ENCODE assay signal across 8 cellular contexts in genomic region chr1:112955678-112956502, GRCh38. TPM values are rescaled to one million over a fixed set of nuclear protein-coding genes. Genes with fewer than 3 reads are reported as not detected.
DNase-seq lines count a peak whose midpoint lies in the region; ATAC-seq lines count a peak whose summit lies in the region.

TSS of gene SLC16A1 (minus strand) at chr1:112956196. CDS start at chr1:112929308, 26,888 bp downstream.

- H3K4me3 ChIP-seq in HUES48 (ENCODE audit: low read depth, low read length) (peak within 1 kb of the TSS; percentile 99), endocrine pancreas (ENCODE audit: control insufficient read depth, insufficient read depth, low read length) (peak within 1 kb of the TSS; percentile 18), mesodermal cell (ENCODE audit: extremely low read depth, insufficient read depth, low read length, poor library complexity, severe bottlenecking) (peak within 1 kb of the TSS; percentile 76)

- peak within 1 kb of the TSS; percentile 95 for H3K27ac ChIP-seq in HUES48 (ENCODE audit: low read depth, low read length)
- H3K27ac ChIP-seq in mesodermal cell (ENCODE audit: low read depth, low read length, severe bottlenecking), result peak within 1 kb of the TSS; percentile 94

- ATAC-seq in GM21423 (IDR thresholded peaks at IDR 0.05; ENCODE audit: unreplicated experiment), result peak; percentile 66

- H3K27me3 ChIP-seq in HUES48 (ENCODE audit: control insufficient read depth, insufficient read depth, low read length) (no peaks in the 10 kb centered on the region), endocrine pancreas (ENCODE audit: control insufficient read depth, insufficient read depth, low read length) (peaks cover 2% of the 10 kb centered on the region)

- H3K4me1 ChIP-seq in HUES48 (ENCODE audit: control insufficient read depth, insufficient read depth, low read length) (peaks cover 37% of the 10 kb centered on the region), endocrine pancreas (ENCODE audit: control insufficient read depth, insufficient read depth, low read length) (no peaks in the 10 kb centered on the region), mesodermal cell (ENCODE audit: control insufficient read depth, insufficient read depth, low read length, poor library complexity, severe bottlenecking) (peaks cover 7% of the 10 kb centered on the region)

- no peaks in the 10 kb centered on the region for H3K9me3 ChIP-seq in HUES48 (ENCODE audit: control insufficient read depth, insufficient read depth, low read length)
- H3K9me3 ChIP-seq in endocrine pancreas (ENCODE audit: control insufficient read depth, low read length), result no peaks in the 10 kb centered on the region
- no peaks in the 10 kb centered on the region for H3K9me3 ChIP-seq in mesodermal cell (ENCODE audit: control insufficient read depth, low read length)

- WGBS in mesodermal cell (ENCODE audit: insufficient coverage in 2 of 2), 2 experiments, result 0% methylated on average over 80 to 85 of the region's 91 CpGs

- peaks cover 45% of the 10 kb centered on the region for H3K36me3 ChIP-seq in HUES48 (ENCODE audit: control insufficient read depth, insufficient read depth, low read length)
- no peaks in the 10 kb centered on the region for H3K36me3 ChIP-seq in endocrine pancreas (ENCODE audit: control insufficient read depth, insufficient read depth, low read length)
- H3K36me3 ChIP-seq in mesodermal cell (ENCODE audit: control insufficient read depth, insufficient read depth, low read length), result peaks cover 15% of the 10 kb centered on the region

- DNase-seq in D341Med (ENCODE audit: low spot score), result peak; percentile 95
- DNase-seq in NOMO-1 treated with dmso at 0.1 percent for 144 hours (lab: John Stamatoyannopoulos, UW; ENCODE audit: unreplicated experiment), result peak; percentile 84
- peak; percentile 80 to 89 (median 82) for DNase-seq in activated CD8-positive, alpha-beta memory T cell treated with anti-CD3 and anti-CD28 coated beads for 48 hours (ENCODE audit: low read depth in 2 of 3, low spot score in 2 of 3)
- DNase-seq in stimulated activated CD8-positive, alpha-beta memory T cell treated with anti-CD3 and anti-CD28 coated beads, Interleukin-15, amount 100 ng/mL, for 24 hours (ENCODE audit: low read depth), result peak; percentile 81

- H3K9ac ChIP-seq in HUES48 (ENCODE audit: low read depth, low read length), result peak within 1 kb of the TSS; percentile 93
- H3K9ac ChIP-seq in endocrine pancreas (ENCODE audit: control insufficient read depth, insufficient read depth, low read length), result peak within 1 kb of the TSS; percentile 65

RNA-seq across cellular contexts. Expression of gene SLC16A1, which starts in this region (rescaled TPM):
- 97.9 TPM for polyA plus RNA-seq in mesodermal cell (2013, experiment 1 of 2)
- polyA plus RNA-seq in mesodermal cell (2013, experiment 2 of 2), result 113 TPM

Comparison
In these comparisons a context has a peak if more than half of its experiments do, and no peak if none do; other contexts are left out.
1. Peak in every context shown above with its lines: DNase-seq, ATAC-seq, H3K4me3 ChIP-seq and H3K27ac ChIP-seq.
2. H3K4me3 ChIP-seq: peak in every context shown above with its lines; median percentile 99 in HUES48; 76 in mesodermal cell; 18 in endocrine pancreas.